In genomic region chr17:21211825-21212479, GRCh38 we compare ENCODE assay signal across 8 cellular contexts. TPM values are rescaled to one million over a fixed set of nuclear protein-coding genes. Genes with fewer than 3 reads are reported as not detected.
DNase-seq lines count a peak whose midpoint lies in the region; ATAC-seq, FAIRE-seq and TF ChIP-seq lines count a peak whose summit lies in the region.
"Had no signal": no experiment of that assay in that cellular context is flagged by ENCODE, and none has a peak within 500 bp of the region (broad histone marks: within the 10 kb centered on the region; RNA-seq: fewer than 3 reads in every experiment).

No MANE protein-coding gene starts in this region.

- no peaks in the 10 kb centered on the region for H3K27me3 ChIP-seq in NT2/D1 (ENCODE audit: insufficient read depth, insufficient read length)
- H3K27me3 ChIP-seq: body of pancreas had no signal

- TF ChIP-seq CTCF in epithelial cell of esophagus (IDR thresholded peaks at IDR 0.05; ENCODE audit: insufficient read depth, low read depth, low read length, missing control alignments) (no peak), progenitor cell of endocrine pancreas (IDR thresholded peaks at IDR 0.05; ENCODE audit: unreplicated experiment) (no peak), omental fat pad (IDR thresholded peaks at IDR 0.05) (no peak)

- H3K9me3 Mint-ChIP-seq in progenitor cell of endocrine pancreas (ENCODE audit: low read depth), result no peaks in the 10 kb centered on the region

- peak overlapping the region; percentile 50 for H3K9ac ChIP-seq in NT2/D1 (ENCODE audit: insufficient read length, low read depth)

- peaks cover 42% of the 10 kb centered on the region for H3K36me3 ChIP-seq in NT2/D1 (ENCODE audit: insufficient read depth, insufficient read length, low read length)

- H3K36me3 Mint-ChIP-seq in progenitor cell of endocrine pancreas (ENCODE audit: insufficient read depth), result peaks cover 4% of the 10 kb centered on the region

- H3K4me1 Mint-ChIP-seq in progenitor cell of endocrine pancreas (ENCODE audit: low read depth), result peaks cover 26% of the 10 kb centered on the region

- peak; percentile 27 for FAIRE-seq in GM12892 (lab: Jason Lieb, UNC)

- peak overlapping the region; percentile 82 for H3K4me3 Mint-ChIP-seq in progenitor cell of endocrine pancreas (ENCODE audit: low read depth)

- H3K4me3 ChIP-seq in NT2/D1 (ENCODE audit: insufficient read length, low read depth), result no peak overlapping the region
- no peak overlapping the region for H3K4me3 ChIP-seq in epithelial cell of esophagus (ENCODE audit: low read length)
- H3K4me3 ChIP-seq: body of pancreas had no signal

- DNase-seq in GM12892 (ENCODE audit: insufficient read length) (no peak), NT2/D1 (ENCODE audit: low read depth, low spot score) (no peak), epithelial cell of esophagus (ENCODE audit: low read depth) (peak; percentile 62), progenitor cell of endocrine pancreas (ENCODE audit: low spot score, unreplicated experiment) (no peak), omental fat pad (ENCODE audit: low spot score) (no peak)
- DNase-seq: body of pancreas had no signal

- H3K27me3 Mint-ChIP-seq in progenitor cell of endocrine pancreas, result no peaks in the 10 kb centered on the region

- TF ChIP-seq POLR2A in GM12892 (IDR thresholded peaks at IDR 0.05; ENCODE audit: low read depth, low read length), result no peak

- peak overlapping the region; percentile 59 for H3K27ac Mint-ChIP-seq in progenitor cell of endocrine pancreas

- peaks cover 11% of the 10 kb centered on the region for H3K4me1 ChIP-seq in NT2/D1 (ENCODE audit: insufficient read depth, insufficient read length)

- no peaks in the 10 kb centered on the region for H3K9me3 ChIP-seq in NT2/D1 (ENCODE audit: insufficient read depth, low read length)
- H3K9me3 ChIP-seq: body of pancreas had no signal

- ATAC-seq in HG02798 (IDR thresholded peaks at IDR 0.05; ENCODE audit: poor library complexity, unreplicated experiment) (no peak), omental fat pad (ENCODE audit: low FRiP score) (no peak), GM18517 (IDR thresholded peaks at IDR 0.05; ENCODE audit: unreplicated experiment) (no peak)
- ATAC-seq: body of pancreas had no signal

RNA-seq across cellular contexts. Expression of gene TMEM11, which starts 2.0 kb away (rescaled TPM):
- polyA plus RNA-seq in GM12892 (2012; ENCODE audit: missing spikeins), result 14.9 TPM
- total RNA-seq in progenitor cell of endocrine pancreas (22.2 and 22.6 TPM in 2 replicates), omental fat pad (10 to 100 TPM; 24.9 to 41.3 (median 34.0) TPM)

RNA-seq across cellular contexts. Expression of gene NATD1, which starts 41.3 kb away (rescaled TPM):
- polyA plus RNA-seq in GM12892 (2012; ENCODE audit: missing spikeins), result 0.32 TPM
- total RNA-seq in progenitor cell of endocrine pancreas (13.5 TPM in 2 replicates), omental fat pad (10 to 100 TPM in 2 of 4 donors, 1 to 10 TPM in 2; 7.5 to 19.1 (median 9.6) TPM)
